30 cellular contexts compared by ENCODE assay signal in genomic region chr13:61874970-61875579, GRCh38.
"Had no signal": no experiment of that assay in that cellular context is flagged by ENCODE, and none has a peak within 500 bp of the region (broad histone marks: within the 10 kb centered on the region; RNA-seq: fewer than 3 reads in every experiment).

No MANE protein-coding gene starts in this region.

- H3K36me3 ChIP-seq: brain microvascular endothelial cell, esophagus squamous epithelium, gastroesophageal sphincter, WERI-Rb-1 had no signal

- FAIRE-seq: astrocyte, bronchial epithelial cell, colon, endometrium, endothelial cell of umbilical vein had no signal

- H3K4me3 ChIP-seq: esophagus squamous epithelium, gastroesophageal sphincter had no signal

- DNase-seq: activated B cell treated with CpG ODN at 0.5 μM for 24 hours; activated CD4-positive, alpha-beta T cell treated with anti-CD3 and anti-CD28 coated beads for 48 hours; activated CD4-positive, alpha-beta T cell treated with anti-CD3 and anti-CD28 coated beads, Interleukin-2, amount 50 U/mL, for 1 hour; activated CD4-positive, alpha-beta T cell treated with anti-CD3 and anti-CD28 coated beads, Interleukin-2, amount 50 U/mL, for 48 hours; activated CD8-positive, alpha-beta memory T cell treated with anti-CD3 and anti-CD28 coated beads for 24 hours; activated CD8-positive, alpha-beta T cell treated with anti-CD3 and anti-CD28 coated beads for 36 hours; activated effector memory CD4-positive, alpha-beta T cell treated with Interleukin-2 at 50 U/mL for 16 hours; activated gamma-delta T cell treated with Interleukin-2 at 50 U/mL for 16 hours; activated naive CD4-positive, alpha-beta T cell treated with anti-CD3 and anti-CD28 coated beads, Interleukin-2, amount 50 U/mL, for 16 hours; activated naive CD4-positive, alpha-beta T cell treated with Interleukin-2 at 50 U/mL for 16 hours; activated T-cell treated with anti-CD3 and anti-CD28 coated beads, Interleukin-2, amount 50 U/mL, for 4 hours; amniotic stem cell; anterior cingulate cortex; brain microvascular endothelial cell; cortex of kidney; dermis blood vessel endothelial cell; effector CD8-positive, alpha-beta T cell; esophagus squamous epithelium; foreskin melanocyte; T-helper 1 cell; T-helper 17 cell; T1000; WERI-Rb-1 had no signal

- H3K27ac ChIP-seq: brain microvascular endothelial cell, epithelial cell of prostate, esophagus squamous epithelium, gastroesophageal sphincter, WERI-Rb-1 had no signal

- H3K27me3 ChIP-seq: brain microvascular endothelial cell, esophagus squamous epithelium, gastroesophageal sphincter had no signal

- H3K4me1 ChIP-seq: esophagus squamous epithelium, gastroesophageal sphincter had no signal
